8 cellular contexts compared by ENCODE assay signal in genomic region chr17:4366312-4367063, GRCh38. TPM values are rescaled to one million over a fixed set of nuclear protein-coding genes. Genes with fewer than 3 reads are reported as not detected.
DNase-seq lines count a peak whose midpoint lies in the region; ATAC-seq lines count a peak whose summit lies in the region.

Gene UBE2G1 (minus strand): TSS chr17:4366675. CDS start chr17:4366316, 359 bp downstream.

- H3K4me1 ChIP-seq in HUES48 (ENCODE audit: control insufficient read depth, insufficient read depth, low read length), result no peaks in the 10 kb centered on the region; the same call in 1 of the 2 replicates
- no peaks in the 10 kb centered on the region for H3K4me1 ChIP-seq in NT2/D1 (ENCODE audit: insufficient read depth, insufficient read length)
- peaks cover 5% of the 10 kb centered on the region for H3K4me1 ChIP-seq in endocrine pancreas (ENCODE audit: control insufficient read depth, insufficient read depth, low read length)

- H3K9me3 Mint-ChIP-seq in activated CD8-positive, alpha-beta memory T cell treated with anti-CD3 and anti-CD28 coated beads, Interleukin-2, amount 10 ng/mL, durations not matched to agents 7 days and 5 days (ENCODE audit: low read depth), result no peaks in the 10 kb centered on the region

- peaks cover 37% of the 10 kb centered on the region for H3K4me1 Mint-ChIP-seq in activated CD8-positive, alpha-beta memory T cell treated with anti-CD3 and anti-CD28 coated beads, Interleukin-2, amount 10 ng/mL, durations not matched to agents 7 days and 5 days

- H3K4me3 ChIP-seq in HUES48 (ENCODE audit: low read depth, low read length) (peak within 1 kb of the TSS; percentile 91), NT2/D1 (ENCODE audit: insufficient read length, low read depth) (peak within 1 kb of the TSS; percentile 80), endocrine pancreas (ENCODE audit: control insufficient read depth, insufficient read depth, low read length) (peak within 1 kb of the TSS; percentile 25)

- in situ Hi-C loops in Caki2 (cut with HindIII; ENCODE audit: low pct_unique_long_range_greater_than_20kb, low sequenced_read_pairs), result no loop called here

- peak within 1 kb of the TSS; percentile 65 for H3K4me3 Mint-ChIP-seq in activated CD8-positive, alpha-beta memory T cell treated with anti-CD3 and anti-CD28 coated beads, Interleukin-2, amount 10 ng/mL, durations not matched to agents 7 days and 5 days

- H3K9ac ChIP-seq in HUES48 (ENCODE audit: low read depth, low read length), result peak within 1 kb of the TSS; percentile 92
- peak within 1 kb of the TSS; percentile 97 for H3K9ac ChIP-seq in NT2/D1 (ENCODE audit: insufficient read length, low read depth)
- H3K9ac ChIP-seq in endocrine pancreas (ENCODE audit: control insufficient read depth, insufficient read depth, low read length), result peak within 1 kb of the TSS; percentile 84

- H3K36me3 ChIP-seq in HUES48 (ENCODE audit: control insufficient read depth, insufficient read depth, low read length), result peaks cover 18% of the 10 kb centered on the region
- H3K36me3 ChIP-seq in NT2/D1 (ENCODE audit: insufficient read depth, insufficient read length, low read length), result peaks cover 8% of the 10 kb centered on the region
- no peaks in the 10 kb centered on the region for H3K36me3 ChIP-seq in endocrine pancreas (ENCODE audit: control insufficient read depth, insufficient read depth, low read length)

- ATAC-seq in GM21367 (IDR thresholded peaks at IDR 0.05; ENCODE audit: unreplicated experiment), result peak; percentile 58
- ATAC-seq in activated CD8-positive, alpha-beta memory T cell treated with anti-CD3 and anti-CD28 coated beads, Interleukin-2, amount 10 ng/mL, durations not matched to agents 7 days and 5 days, result peak; percentile 91

- H3K27ac Mint-ChIP-seq in activated CD8-positive, alpha-beta memory T cell treated with anti-CD3 and anti-CD28 coated beads, Interleukin-2, amount 10 ng/mL, durations not matched to agents 7 days and 5 days, result peak within 1 kb of the TSS; percentile 85

- peaks cover 15% of the 10 kb centered on the region for H3K36me3 Mint-ChIP-seq in activated CD8-positive, alpha-beta memory T cell treated with anti-CD3 and anti-CD28 coated beads, Interleukin-2, amount 10 ng/mL, durations not matched to agents 7 days and 5 days

- CTCF ChIA-PET in activated CD8-positive, alpha-beta memory T cell treated with anti-CD3 and anti-CD28 coated beads, Interleukin-2, amount 10 ng/mL, durations not matched to agents 7 days and 5 days (lab: Charles Lee), result interaction anchor here (0.6 to 2.4 kb wide), 6 partner anchors 9 to 200 kb away, joined by 3 to 8 read pairs (median 4); no protein-coding TSS in a partner anchor

- DNase-seq in Caki2 (ENCODE audit: low read depth), result peak; percentile 91
- peak; percentile 93 for DNase-seq in NT2/D1 (ENCODE audit: low read depth, low spot score)
- DNase-seq in activated CD8-positive, alpha-beta memory T cell treated with anti-CD3 and anti-CD28 coated beads, Interleukin-2, amount 10 ng/mL, durations not matched to agents 7 days and 5 days, result peak; percentile 99
- peak; percentile 100 for DNase-seq in mesenteric fat pad (ENCODE audit: low spot score)
- DNase-seq in stimulated activated CD8-positive, alpha-beta memory T cell treated with anti-CD3 and anti-CD28 coated beads, Interleukin-15, amount 100 ng/mL, for 4 hours (ENCODE audit: low read depth in 2 of 2), result peak; percentile 97 to 98

- H3K27me3 Mint-ChIP-seq in activated CD8-positive, alpha-beta memory T cell treated with anti-CD3 and anti-CD28 coated beads, Interleukin-2, amount 10 ng/mL, durations not matched to agents 7 days and 5 days, result no peaks in the 10 kb centered on the region

- H3K27me3 ChIP-seq in HUES48 (ENCODE audit: control insufficient read depth, insufficient read depth, low read length) (no peaks in the 10 kb centered on the region), NT2/D1 (ENCODE audit: insufficient read depth, insufficient read length) (no peaks in the 10 kb centered on the region), endocrine pancreas (ENCODE audit: control insufficient read depth, insufficient read depth, low read length) (no peaks in the 10 kb centered on the region)

- H3K27ac ChIP-seq in HUES48 (ENCODE audit: low read depth, low read length), result peak within 1 kb of the TSS; percentile 92

- no peaks in the 10 kb centered on the region for H3K9me3 ChIP-seq in HUES48 (ENCODE audit: control insufficient read depth, insufficient read depth, low read length)
- no peaks in the 10 kb centered on the region for H3K9me3 ChIP-seq in NT2/D1 (ENCODE audit: insufficient read depth, low read length)
- H3K9me3 ChIP-seq in endocrine pancreas (ENCODE audit: control insufficient read depth, low read length), result no peaks in the 10 kb centered on the region

RNA-seq across cellular contexts. Expression of gene UBE2G1, which starts in this region (rescaled TPM):
- total RNA-seq in Caki2 (2014; rRNA removed; shearing (Covaris generic); ENCODE audit: low replicate concordance), result 23.6 and 25.7 TPM in 2 replicates
- 10 to 100 TPM; 77.1 to 83.0 TPM for total RNA-seq in activated CD8-positive, alpha-beta memory T cell treated with anti-CD3 and anti-CD28 coated beads, Interleukin-2, amount 10 ng/mL, durations not matched to agents 7 days and 5 days
- total RNA-seq in mesenteric fat pad, result 57.6 TPM

Comparison
In these comparisons a context has a peak if more than half of its experiments do, and no peak if none do; other contexts are left out.
1. Peak in every context shown above with its lines: DNase-seq, ATAC-seq, H3K4me3 ChIP-seq and H3K27ac ChIP-seq.
2. H3K4me3 ChIP-seq: peak in every context shown above with its lines; median percentile 91 in HUES48; 80 in NT2/D1; 25 in endocrine pancreas.